1 cellular context compared by ENCODE assay signal in the genomic region with DNA sequence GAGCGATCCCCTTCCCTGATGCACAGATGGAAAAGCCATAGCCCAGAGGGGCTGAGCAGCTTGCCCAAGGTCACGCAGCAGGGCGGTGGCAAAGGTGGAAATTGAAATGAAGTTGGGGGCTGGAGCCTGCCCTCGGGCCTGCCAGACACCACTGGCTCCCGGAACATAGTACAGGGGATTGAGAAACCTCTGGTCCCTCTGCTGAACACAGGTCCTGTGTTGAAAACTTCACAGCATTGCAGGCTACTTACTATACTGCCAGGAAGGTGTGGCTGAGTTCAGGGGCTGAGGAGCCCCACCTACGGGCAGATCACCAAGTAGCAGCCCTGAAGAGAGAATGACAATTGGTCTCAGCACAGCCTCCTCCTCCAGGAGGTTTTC.
TF ChIP-seq lines count a peak whose summit lies in the region.

No MANE protein-coding gene starts in this region.

TF ChIP-seq in HEK293, 187 proteins besides CTCF, POLR2A, EP300 and RAD21 (continued from another document):
- TF ChIP-seq, protein P1, sequence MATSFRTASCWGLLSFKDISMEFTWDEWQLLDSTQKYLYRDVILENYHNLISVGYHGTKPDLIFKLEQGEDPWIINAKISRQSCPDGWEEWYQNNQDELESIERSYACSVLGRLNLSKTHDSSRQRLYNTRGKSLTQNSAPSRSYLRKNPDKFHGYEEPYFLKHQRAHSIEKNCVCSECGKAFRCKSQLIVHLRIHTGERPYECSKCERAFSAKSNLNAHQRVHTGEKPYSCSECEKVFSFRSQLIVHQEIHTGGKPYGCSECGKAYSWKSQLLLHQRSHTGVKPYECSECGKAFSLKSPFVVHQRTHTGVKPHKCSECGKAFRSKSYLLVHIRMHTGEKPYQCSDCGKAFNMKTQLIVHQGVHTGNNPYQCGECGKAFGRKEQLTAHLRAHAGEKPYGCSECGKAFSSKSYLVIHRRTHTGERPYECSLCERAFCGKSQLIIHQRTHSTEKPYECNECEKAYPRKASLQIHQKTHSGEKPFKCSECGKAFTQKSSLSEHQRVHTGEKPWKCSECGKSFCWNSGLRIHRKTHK (tag by site-specific recombination; IDR thresholded peaks at IDR 0.05) = no peak
- TF ChIP-seq ZNF146 (tag by site-specific recombination; IDR thresholded peaks at IDR 0.05) = 0 out of 2 replicates have a peak, but pooled peaks have one; percentile 8
- TF ChIP-seq ZNF768 (tag by site-specific recombination; IDR thresholded peaks at IDR 0.05) = peak; percentile 84
